Comparison of ENCODE assay signal across 21 cellular contexts in genomic region chr6:149887343-149887742, GRCh38. TPM values are rescaled to one million over a fixed set of nuclear protein-coding genes. Genes with fewer than 3 reads are reported as not detected.
DNase-seq lines count a peak whose midpoint lies in the region; ATAC-seq and TF ChIP-seq lines count a peak whose summit lies in the region.
"Had no signal": no experiment of that assay in that cellular context is flagged by ENCODE, and none has a peak within 500 bp of the region (broad histone marks: within the 10 kb centered on the region; RNA-seq: fewer than 3 reads in every experiment).

No MANE protein-coding gene starts in this region.

- H3K4me3 ChIP-seq in PC-3 (ENCODE audit: low read length) (no peak overlapping the region), epithelial cell of esophagus (ENCODE audit: low read length) (no peak overlapping the region), lower leg skin (ENCODE audit: low read depth, poor library complexity, severe bottlenecking) (no peak overlapping the region)
- H3K4me3 ChIP-seq: left ventricle myocardium inferior, tibial nerve had no signal

- CTCF ChIA-PET in PC-3 (lab: Charles Lee): no interaction called here

- DNase-seq in GM03348 (ENCODE audit: low spot score) (peak; percentile 72), PC-3 (peak; percentile 26), epithelial cell of esophagus (ENCODE audit: low read depth) (peak; percentile 98), lower leg skin (ENCODE audit: low spot score in 2 of 2) (peak; percentile 71 to 90), KG1 (lab: John Stamatoyannopoulos, UW) (no peak), NCI-H2107 treated with DMSO at 0.1 percent for 48 hours (lab: John Stamatoyannopoulos, UW; ENCODE audit: unreplicated experiment) (no peak), middle frontal gyrus (ENCODE audit: extremely low spot score, low spot score) (no peak)
- DNase-seq in activated naive CD4-positive, alpha-beta T cell treated with anti-CD3 and anti-CD28 coated beads, Interleukin-2, amount 50 U/mL, for 16 hours: no peak
- DNase-seq: activated CD8-positive, alpha-beta memory T cell treated with anti-CD3 and anti-CD28 coated beads, Interleukin-2, amount 10 ng/mL, durations not matched to agents 7 days and 5 days; activated naive CD4-positive, alpha-beta T cell; effector memory CD8-positive, alpha-beta T cell; hypothalamus; left ventricle myocardium inferior; natural killer cell; NCI-H1105; NCI-H446 had no signal

- H3K4me2 ChIP-seq in PC-3 (ENCODE audit: low read length): no peak overlapping the region

- no peak overlapping the region for H3K9ac ChIP-seq in PC-3 (ENCODE audit: low read length)

- no peaks in the 10 kb centered on the region for H3K9me2 ChIP-seq in PC-3 (replicated peaks; ENCODE audit: low read length)

- H2AFZ ChIP-seq in PC-3 (ENCODE audit: low read length): no peak overlapping the region

- BruUV-seq in PC-3 (replicated peaks; lab: Mats Ljungman, UMichigan): no TSS peak

- no peaks in the 10 kb centered on the region for H3F3A ChIP-seq in PC-3 (ENCODE audit: low read length, unreplicated experiment)

- intact Hi-C loops in PC-3 (cut with micrococcal nuclease) (no loop called here), lower leg skin (cut with DNase I; ENCODE audit: low total_unique reads) (no loop called here)

- TF ChIP-seq POLR2A in lower leg skin (IDR thresholded peaks at IDR 0.05): no peak

- H3K36me3 ChIP-seq in PC-3 (ENCODE audit: low read depth, low read length): no peaks in the 10 kb centered on the region
- H3K36me3 ChIP-seq: left ventricle myocardium inferior, tibial nerve had no signal

- no peak overlapping the region for H3K27ac ChIP-seq in PC-3 (ENCODE audit: low read length)
- H3K27ac ChIP-seq: C4-2B, left ventricle myocardium inferior, tibial nerve had no signal

- POLR2A ChIA-PET in PC-3 (lab: Charles Lee; ENCODE audit: unreplicated experiment): no interaction called here

- no peak for TF ChIP-seq CTCF in PC-3 (conservative IDR thresholded peaks at IDR 0.05; ENCODE audit: low read depth, low read length)
- TF ChIP-seq CTCF in epithelial cell of esophagus (IDR thresholded peaks at IDR 0.05; ENCODE audit: insufficient read depth, low read depth, low read length, missing control alignments): no peak
- TF ChIP-seq CTCF in lower leg skin (IDR thresholded peaks at IDR 0.05): no peak

- H3K79me2 ChIP-seq in PC-3 (ENCODE audit: low read length): no peaks in the 10 kb centered on the region

- H3K9me3 ChIP-seq in PC-3 (ENCODE audit: low read length): no peaks in the 10 kb centered on the region
- H3K9me3 ChIP-seq: left ventricle myocardium inferior, tibial nerve had no signal

- H4K20me1 ChIP-seq in PC-3 (ENCODE audit: low read length): no peaks in the 10 kb centered on the region

- no peaks in the 10 kb centered on the region for H3K27me3 ChIP-seq in PC-3 (ENCODE audit: low read length)
- H3K27me3 ChIP-seq: tibial nerve had no signal

- 30 to 39% methylated on average over 3 of the region's 3 CpGs for WGBS in lower leg skin, 2 donors

- H3K4me1 ChIP-seq in PC-3 (ENCODE audit: insufficient read depth, low read length): 0 out of 2 replicates have a peak, but pooled peaks cover 8% of the 10 kb centered on the region

- ATAC-seq in PC-3: no peak
- ATAC-seq: activated CD8-positive, alpha-beta memory T cell treated with anti-CD3 and anti-CD28 coated beads, Interleukin-2, amount 10 ng/mL, durations not matched to agents 7 days and 5 days; effector memory CD8-positive, alpha-beta T cell; natural killer cell; WTC11 had no signal

RNA-seq across cellular contexts. Expression of gene RAET1E, which starts 10.6 kb away (rescaled TPM):
- total RNA-seq in PC-3 (2014; rRNA removed): 0.40 and 1.7 TPM in 2 replicates
- total RNA-seq in lower leg skin: 10 to 100 TPM; 20.8 to 48.5 (median 36.2) TPM
- total RNA-seq: activated CD8-positive, alpha-beta memory T cell treated with anti-CD3 and anti-CD28 coated beads, Interleukin-2, amount 10 ng/mL, durations not matched to agents 7 days and 5 days; cardiac septum; natural killer cell; renal cortical epithelial cell; WTC11 had no signal

RNA-seq across cellular contexts. Expression of gene LRP11, which starts 23.2 kb away (rescaled TPM):
- 32.0 and 39.9 TPM in 2 replicates for total RNA-seq in PC-3 (2014; rRNA removed)
- total RNA-seq in lower leg skin: 10 to 100 TPM; 56.0 to 98.3 (median 78.4) TPM

RNA-seq across cellular contexts. Expression of gene RAET1G, which starts 35.6 kb away (rescaled TPM):
- total RNA-seq in PC-3 (2014; rRNA removed) (1.5 and 2.0 TPM in 2 replicates), lower leg skin (1 to 10 TPM in 2 of 4 donors, under 1 TPM in 1, not detected in 1; 0.34 to 5.5 (median 4.5) TPM)
- total RNA-seq: activated CD8-positive, alpha-beta memory T cell treated with anti-CD3 and anti-CD28 coated beads, Interleukin-2, amount 10 ng/mL, durations not matched to agents 7 days and 5 days; WTC11 had no signal

RNA-seq across cellular contexts. Expression of gene ULBP2, which starts 54.5 kb away (rescaled TPM):
- total RNA-seq in PC-3 (2014; rRNA removed) (5.8 and 8.1 TPM in 2 replicates), lower leg skin (under 1 TPM in 2 of 4 donors, not detected in 2; 0.25 to 0.68 TPM)

Comparison
In these comparisons a context has a peak if more than half of its experiments do, and no peak if none do; other contexts are left out.
1. DNase-seq: peak in GM03348 (single experiment), PC-3 (single experiment), epithelial cell of esophagus (single experiment) and lower leg skin (2 of 2); none in activated naive CD4-positive, alpha-beta T cell treated with anti-CD3 and anti-CD28 coated beads, Interleukin-2, amount 50 U/mL, for 16 hours (single experiment), KG1 (single experiment), NCI-H2107 treated with DMSO at 0.1 percent for 48 hours (single experiment) and middle frontal gyrus (single experiment).